Comparison of ENCODE assay signal across 12 cellular contexts in genomic region chr12:111777345-111778045, GRCh38. TPM values are rescaled to one million over a fixed set of nuclear protein-coding genes. Genes with fewer than 3 reads are reported as not detected.
DNase-seq lines count a peak whose midpoint lies in the region; ATAC-seq, FAIRE-seq and TF ChIP-seq lines count a peak whose summit lies in the region.
"Had no signal": no experiment of that assay in that cellular context is flagged by ENCODE, and none has a peak within 500 bp of the region (broad histone marks: within the 10 kb centered on the region; RNA-seq: fewer than 3 reads in every experiment).

No MANE protein-coding gene starts in this region.

- intact Hi-C loops in lower lobe of right lung (cut with DNase I): no loop called here

- H3K4me1 ChIP-seq in lower lobe of right lung: peaks cover 85% of the 10 kb centered on the region

- no peaks in the 10 kb centered on the region for H3K9me3 ChIP-seq in lower lobe of right lung

- H3K4me1 Mint-ChIP-seq in chondrocyte (ENCODE audit: low read depth): peaks cover 24% of the 10 kb centered on the region
- peaks cover 15% of the 10 kb centered on the region for H3K4me1 Mint-ChIP-seq in activated naive CD8-positive, alpha-beta T cell treated with anti-CD3 and anti-CD28 coated beads, Interleukin-2, amount 50 U/mL, for 24 hours

- peak overlapping the region; percentile 12 for H3K4me3 ChIP-seq in lower lobe of right lung

- no peaks in the 10 kb centered on the region for H3K27me3 ChIP-seq in lower lobe of right lung (ENCODE audit: low read depth)

- H3K36me3 Mint-ChIP-seq in chondrocyte (ENCODE audit: low read depth): peaks cover 11% of the 10 kb centered on the region
- no peaks in the 10 kb centered on the region for H3K36me3 Mint-ChIP-seq in activated naive CD8-positive, alpha-beta T cell treated with anti-CD3 and anti-CD28 coated beads, Interleukin-2, amount 50 U/mL, for 24 hours (ENCODE audit: low read depth)
- H3K36me3 Mint-ChIP-seq: activated CD8-positive, alpha-beta memory T cell treated with anti-CD3 and anti-CD28 coated beads, Interleukin-2, amount 10 ng/mL, durations not matched to agents 7 days and 5 days had no signal

- DNase-seq in GM19239 (ENCODE audit: insufficient read length, low spot score) (no peak), chondrocyte (ENCODE audit: low spot score) (no peak), lower lobe of right lung (peak; percentile 69), substantia nigra (lab: John Stamatoyannopoulos, UW) (peak in 19 of 49 donors; percentile 9 to 55 (median 20))
- no peak for DNase-seq in activated CD4-positive, alpha-beta T cell treated with anti-CD3 and anti-CD28 coated beads, Interleukin-2, amount 50 U/mL, for 1 hour
- DNase-seq in activated CD4-positive, alpha-beta T cell treated with anti-CD3 and anti-CD28 coated beads, Interleukin-2, amount 50 U/mL, for 4 hours: no peak
- DNase-seq in activated naive CD8-positive, alpha-beta T cell treated with anti-CD3 and anti-CD28 coated beads, Interleukin-2, amount 50 U/mL, for 24 hours: no peak
- DNase-seq: activated CD8-positive, alpha-beta memory T cell treated with anti-CD3 and anti-CD28 coated beads, Interleukin-2, amount 10 ng/mL, durations not matched to agents 7 days and 5 days; DND-41; stimulated activated CD4-positive, alpha-beta T cell treated with anti-CD3 and anti-CD28 coated beads, Interleukin-4, amount 100 ng/mL, for 1 hour had no signal

- H3K27ac Mint-ChIP-seq in chondrocyte (ENCODE audit: unreplicated experiment): peak overlapping the region; percentile 8
- no peak overlapping the region for H3K27ac Mint-ChIP-seq in activated naive CD8-positive, alpha-beta T cell treated with anti-CD3 and anti-CD28 coated beads, Interleukin-2, amount 50 U/mL, for 24 hours
- H3K27ac Mint-ChIP-seq: activated CD8-positive, alpha-beta memory T cell treated with anti-CD3 and anti-CD28 coated beads, Interleukin-2, amount 10 ng/mL, durations not matched to agents 7 days and 5 days had no signal

- ATAC-seq in lower lobe of right lung (peak; percentile 49 to 55), HG02840 (IDR thresholded peaks at IDR 0.05; ENCODE audit: low FRiP score, unreplicated experiment) (no peak)
- no peak for ATAC-seq in activated naive CD8-positive, alpha-beta T cell treated with anti-CD3 and anti-CD28 coated beads, Interleukin-2, amount 50 U/mL, for 24 hours
- ATAC-seq: activated CD8-positive, alpha-beta memory T cell treated with anti-CD3 and anti-CD28 coated beads, Interleukin-2, amount 10 ng/mL, durations not matched to agents 7 days and 5 days had no signal

- FAIRE-seq in GM19239 (lab: Jason Lieb, UNC): peak; percentile 94

- no peaks in the 10 kb centered on the region for H3K27me3 Mint-ChIP-seq in chondrocyte (ENCODE audit: low read depth)
- H3K27me3 Mint-ChIP-seq in activated naive CD8-positive, alpha-beta T cell treated with anti-CD3 and anti-CD28 coated beads, Interleukin-2, amount 50 U/mL, for 24 hours: no peaks in the 10 kb centered on the region
- H3K27me3 Mint-ChIP-seq: brain had no signal

- H3K27ac ChIP-seq in lower lobe of right lung (peak overlapping the region; percentile 95), substantia nigra (ENCODE audit: low read depth, low read length, poor library complexity, severe bottlenecking) (peak overlapping the region; percentile 46)

- no peak overlapping the region for H3K4me3 Mint-ChIP-seq in chondrocyte (ENCODE audit: unreplicated experiment)
- no peak overlapping the region for H3K4me3 Mint-ChIP-seq in activated naive CD8-positive, alpha-beta T cell treated with anti-CD3 and anti-CD28 coated beads, Interleukin-2, amount 50 U/mL, for 24 hours
- H3K4me3 Mint-ChIP-seq: activated CD8-positive, alpha-beta memory T cell treated with anti-CD3 and anti-CD28 coated beads, Interleukin-2, amount 10 ng/mL, durations not matched to agents 7 days and 5 days; brain had no signal

- H3K9me3 Mint-ChIP-seq in chondrocyte (ENCODE audit: low read depth): no peaks in the 10 kb centered on the region
- H3K9me3 Mint-ChIP-seq in activated naive CD8-positive, alpha-beta T cell treated with anti-CD3 and anti-CD28 coated beads, Interleukin-2, amount 50 U/mL, for 24 hours: no peaks in the 10 kb centered on the region

- H3K36me3 ChIP-seq in lower lobe of right lung: peaks cover 27% of the 10 kb centered on the region

- TF ChIP-seq CTCF in chondrocyte (IDR thresholded peaks at IDR 0.05): no peak
- TF ChIP-seq CTCF in lower lobe of right lung (IDR thresholded peaks at IDR 0.05): no peak

RNA-seq across cellular contexts. Expression of gene ALDH2, which starts 10.8 kb away (rescaled TPM):
- total RNA-seq in chondrocyte: 42.0 to 73.8 TPM (median 73.3 TPM) in 3 replicates
- total RNA-seq in lower lobe of right lung: 499 TPM

Comparison
In these comparisons a context has a peak if more than half of its experiments do, and no peak if none do; other contexts are left out.
1. ATAC-seq: peak in lower lobe of right lung (2 of 2); none in HG02840 (single experiment) and activated naive CD8-positive, alpha-beta T cell treated with anti-CD3 and anti-CD28 coated beads, Interleukin-2, amount 50 U/mL, for 24 hours (single experiment).